13 cellular contexts compared by ENCODE assay signal in genomic region chr12:101459642-101460346, GRCh38. TPM values are rescaled to one million over a fixed set of nuclear protein-coding genes. Genes with fewer than 3 reads are reported as not detected.
DNase-seq lines count a peak whose midpoint lies in the region; ATAC-seq and TF ChIP-seq lines count a peak whose summit lies in the region.
"Had no signal": no experiment of that assay in that cellular context is flagged by ENCODE, and none has a peak within 500 bp of the region (broad histone marks: within the 10 kb centered on the region; RNA-seq: fewer than 3 reads in every experiment).

No MANE protein-coding gene starts in this region.

- H3K4me3 Mint-ChIP-seq in stimulated activated memory B cell treated with anti-CD40 and anti-IgM and Interleukin-4, amounts not matched to agents 10 μg/mL and 1 μg/mL and 100 μg/mL, for 72 hours: no peak overlapping the region
- H3K4me3 Mint-ChIP-seq: stimulated activated naive CD8-positive, alpha-beta T cell treated with anti-CD3 and anti-CD28 coated beads, Interleukin-15, amount 100 ng/mL, for 72 hours had no signal

- no peak for TF ChIP-seq CTCF in mammary epithelial cell (conservative IDR thresholded peaks at IDR 0.05 in 1 of 2, IDR thresholded peaks at IDR 0.05 in 1 of 2; ENCODE audit: extremely low read depth in 1 of 2, insufficient read depth in 1 of 2, low read depth in 1 of 2, low read length in 2 of 2)
- no peak for TF ChIP-seq CTCF in WERI-Rb-1 (IDR thresholded peaks at IDR 0.05; ENCODE audit: low read depth, low read length)

- H3K4me1 ChIP-seq in mammary epithelial cell (ENCODE audit: insufficient read depth, low read length): no peaks in the 10 kb centered on the region

- peaks cover 9% of the 10 kb centered on the region for H3K27me3 Mint-ChIP-seq in stimulated activated memory B cell treated with anti-CD40 and anti-IgM and Interleukin-4, amounts not matched to agents 10 μg/mL and 1 μg/mL and 100 μg/mL, for 72 hours
- H3K27me3 Mint-ChIP-seq: stimulated activated naive CD8-positive, alpha-beta T cell treated with anti-CD3 and anti-CD28 coated beads, Interleukin-15, amount 100 ng/mL, for 72 hours had no signal

- no peaks in the 10 kb centered on the region for H3K36me3 Mint-ChIP-seq in stimulated activated memory B cell treated with anti-CD40 and anti-IgM and Interleukin-4, amounts not matched to agents 10 μg/mL and 1 μg/mL and 100 μg/mL, for 72 hours

- DNase-seq in GF-D8 (lab: John Stamatoyannopoulos, UW) (peak; percentile 12), M059J (ENCODE audit: low read depth) (peak; percentile 79), mammary epithelial cell (peak; percentile 6), pons (ENCODE audit: low spot score) (peak; percentile 26), WERI-Rb-1 (no peak)
- DNase-seq: islet precursor cell; NCI-H1436; stimulated activated naive CD8-positive, alpha-beta T cell treated with anti-CD3 and anti-CD28 coated beads, Interleukin-15, amount 100 ng/mL, for 72 hours had no signal

- H2AFZ ChIP-seq in mammary epithelial cell (ENCODE audit: low read depth, low read length): no peak overlapping the region

- H3K4me2 ChIP-seq in mammary epithelial cell (ENCODE audit: insufficient read depth, low read depth, low read length): no peak overlapping the region

- CTCF ChIA-PET in mammary epithelial cell (lab: Charles Lee; ENCODE audit: low non-redundant PET): no interaction called here

- H3K27ac Mint-ChIP-seq in stimulated activated memory B cell treated with anti-CD40 and anti-IgM and Interleukin-4, amounts not matched to agents 10 μg/mL and 1 μg/mL and 100 μg/mL, for 72 hours: no peak overlapping the region

- 52% methylated on average over 4 of the region's 4 CpGs for WGBS in mammary epithelial cell (ENCODE audit: low coverage, missing lambda C conversion rate)

- no peak overlapping the region for H3K4me3 ChIP-seq in mammary epithelial cell (replicated peaks in 1 of 3; ENCODE audit: insufficient read depth in 1 of 3, low read depth in 2 of 3, low read length in 3 of 3)
- H3K4me3 ChIP-seq in WERI-Rb-1 (ENCODE audit: low read depth, low read length): no peak overlapping the region
- H3K4me3 ChIP-seq: GM12878 had no signal

- peaks cover 4% of the 10 kb centered on the region for H3K4me1 Mint-ChIP-seq in stimulated activated memory B cell treated with anti-CD40 and anti-IgM and Interleukin-4, amounts not matched to agents 10 μg/mL and 1 μg/mL and 100 μg/mL, for 72 hours

- in situ Hi-C loops in mammary epithelial cell (cut with MboI; ENCODE audit: low sequenced_read_pairs in 2 of 2): no loop called here

- no peak overlapping the region for H3K9ac ChIP-seq in mammary epithelial cell (ENCODE audit: insufficient read depth, low read length)

- no peaks in the 10 kb centered on the region for H3K36me3 ChIP-seq in mammary epithelial cell (ENCODE audit: insufficient read depth, low read length)
- no peaks in the 10 kb centered on the region for H3K36me3 ChIP-seq in WERI-Rb-1

- BruUV-seq in mammary epithelial cell (replicated peaks; lab: Mats Ljungman, UMichigan): no TSS peak

- intact Hi-C loops in mammary epithelial cell (cut with micrococcal nuclease): no loop called here

- H3K27ac ChIP-seq in mammary epithelial cell (ENCODE audit: insufficient read depth, low read depth, low read length) (no peak overlapping the region), WERI-Rb-1 (no peak overlapping the region)

- ATAC-seq in stimulated activated memory B cell treated with anti-CD40 and anti-IgM and Interleukin-4, amounts not matched to agents 10 μg/mL and 1 μg/mL and 100 μg/mL, for 72 hours: no peak
- no peak for ATAC-seq in HG03342 (IDR thresholded peaks at IDR 0.05; ENCODE audit: unreplicated experiment)
- ATAC-seq in HG03139 (IDR thresholded peaks at IDR 0.05; ENCODE audit: unreplicated experiment): no peak
- ATAC-seq: activated CD4-positive, CD25-positive, alpha-beta regulatory T cell treated with anti-CD3 and anti-CD28 coated beads, Interleukin-2, amount 50 U/mL, for 24 hours; GM12878; stimulated activated naive CD8-positive, alpha-beta T cell treated with anti-CD3 and anti-CD28 coated beads, Interleukin-15, amount 100 ng/mL, for 72 hours had no signal

- no peaks in the 10 kb centered on the region for H3K79me2 ChIP-seq in mammary epithelial cell (ENCODE audit: insufficient read depth, low read length)

- peaks cover 5% of the 10 kb centered on the region for H3K9me3 Mint-ChIP-seq in stimulated activated memory B cell treated with anti-CD40 and anti-IgM and Interleukin-4, amounts not matched to agents 10 μg/mL and 1 μg/mL and 100 μg/mL, for 72 hours

- H3K9me3 ChIP-seq in mammary epithelial cell (replicated peaks; ENCODE audit: insufficient read depth, low read length) (no peaks in the 10 kb centered on the region), WERI-Rb-1 (ENCODE audit: severe bottlenecking) (peaks cover 3% of the 10 kb centered on the region)

- dilution Hi-C loops in mammary epithelial cell (cut with HindIII; ENCODE audit: low sequenced_read_pairs): no loop called here

- H3K27me3 ChIP-seq in mammary epithelial cell (ENCODE audit: insufficient read depth, low read length) (no peaks in the 10 kb centered on the region), WERI-Rb-1 (ENCODE audit: insufficient read depth, low read depth, severe bottlenecking) (no peaks in the 10 kb centered on the region)

- H4K20me1 ChIP-seq in mammary epithelial cell (ENCODE audit: insufficient read depth, low read length): no peaks in the 10 kb centered on the region

RNA-seq across cellular contexts. Expression of gene SPIC, which starts 15.3 kb away (rescaled TPM):
- total RNA-seq in M059J (2014; rRNA removed; shearing (Covaris generic)): not detected in 2 replicates
- total RNA-seq in mammary epithelial cell: not detected
- not detected for polyA plus RNA-seq in mammary epithelial cell
- not detected for polyA minus RNA-seq in mammary epithelial cell

RNA-seq across cellular contexts. Expression of gene ARL1, which starts 52.2 kb away (rescaled TPM):
- total RNA-seq in M059J (2014; rRNA removed; shearing (Covaris generic)): 61.6 and 88.0 TPM in 2 replicates
- 10 to 100 TPM; 64.0 to 93.5 TPM for total RNA-seq in mammary epithelial cell
- 48.2 TPM for polyA plus RNA-seq in mammary epithelial cell
- 23.3 TPM for polyA minus RNA-seq in mammary epithelial cell
